Comparison of ENCODE assay signal across 8 cellular contexts in the genomic region with DNA sequence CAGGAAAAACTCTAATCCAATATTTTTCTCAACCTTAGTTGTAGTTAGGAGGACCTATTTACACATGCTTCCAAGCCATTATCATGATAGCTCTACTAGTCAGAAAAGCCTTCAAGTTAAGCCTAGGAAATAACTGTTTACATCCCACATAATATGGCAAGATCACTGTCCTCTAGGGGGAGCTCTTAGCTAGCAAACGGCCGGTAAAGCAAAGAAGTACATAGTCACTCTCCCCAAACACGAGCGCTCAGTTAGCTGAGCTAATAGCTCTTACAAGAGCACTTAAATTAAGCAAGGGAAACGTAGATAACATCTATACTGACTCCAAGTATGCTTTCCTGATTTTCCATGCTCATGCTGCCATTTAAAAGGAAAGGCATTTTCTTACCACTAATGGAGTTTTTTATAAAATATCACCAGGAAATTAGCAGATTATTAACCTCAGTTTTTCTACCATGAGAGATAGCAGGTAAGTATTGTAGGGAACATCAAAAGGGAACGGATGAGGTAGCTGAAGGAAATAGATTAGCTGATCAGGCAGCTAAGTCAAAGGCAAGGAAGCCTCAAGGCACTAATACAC.
DNase-seq lines count a peak whose midpoint lies in the region; ATAC-seq, FAIRE-seq and TF ChIP-seq lines count a peak whose summit lies in the region.

No MANE protein-coding gene starts in this region.

- in situ Hi-C loops in astrocyte of the spinal cord (cut with HindIII; ENCODE audit: low sequenced_read_pairs), result no loop called here

- DNase-seq in DMS 273 treated with DMSO at 0.1 percent for 48 hours (lab: John Stamatoyannopoulos, UW) (peak; percentile 63), H54 (ENCODE audit: insufficient read length, low spot score) (peak; percentile 16), NCI-H2029 (lab: John Stamatoyannopoulos, UW) (peak; percentile 60), SW480 (ENCODE audit: low spot score) (peak; percentile 85), astrocyte of the spinal cord (ENCODE audit: low read depth, low spot score) (peak; percentile 86), iPS DF 4.7 (ENCODE audit: extremely low read depth, low spot score) (peak; percentile 69)
- peak; percentile 21 to 50 for DNase-seq in stimulated activated CD4-positive, alpha-beta T cell treated with anti-CD3 and anti-CD28 coated beads, Interleukin-1b, Interleukin-23, amount 100 ng/mL, for 4 hours (ENCODE audit: low read depth in 2 of 2)

- H3K4me3 ChIP-seq in astrocyte of the spinal cord (ENCODE audit: low read depth, low read length), result no peak overlapping the region

- TF ChIP-seq CTCF in astrocyte of the spinal cord (IDR thresholded peaks at IDR 0.05; ENCODE audit: low read depth, low read length), result peak; percentile 90

- no peak for ATAC-seq in GM18873 (IDR thresholded peaks at IDR 0.05; ENCODE audit: low FRiP score, unreplicated experiment)

- TF ChIP-seq POLR2A in H54 (IDR thresholded peaks at IDR 0.05; ENCODE audit: low read depth, low read length), result no peak

- FAIRE-seq in H54 (lab: Jason Lieb, UNC), result peak; percentile 82

Comparison
In these comparisons a context has a peak if more than half of its experiments do, and no peak if none do; other contexts are left out.
1. DNase-seq: peak in every context shown above with its lines; median percentile 86 in astrocyte of the spinal cord; 85 in SW480; 69 in iPS DF 4.7; 63 in DMS 273 treated with DMSO at 0.1 percent for 48 hours; 60 in NCI-H2029; 36 in stimulated activated CD4-positive, alpha-beta T cell treated with anti-CD3 and anti-CD28 coated beads, Interleukin-1b, Interleukin-23, amount 100 ng/mL, for 4 hours; 16 in H54.